ENCODE assay signal across 8 cellular contexts in the genomic region with DNA sequence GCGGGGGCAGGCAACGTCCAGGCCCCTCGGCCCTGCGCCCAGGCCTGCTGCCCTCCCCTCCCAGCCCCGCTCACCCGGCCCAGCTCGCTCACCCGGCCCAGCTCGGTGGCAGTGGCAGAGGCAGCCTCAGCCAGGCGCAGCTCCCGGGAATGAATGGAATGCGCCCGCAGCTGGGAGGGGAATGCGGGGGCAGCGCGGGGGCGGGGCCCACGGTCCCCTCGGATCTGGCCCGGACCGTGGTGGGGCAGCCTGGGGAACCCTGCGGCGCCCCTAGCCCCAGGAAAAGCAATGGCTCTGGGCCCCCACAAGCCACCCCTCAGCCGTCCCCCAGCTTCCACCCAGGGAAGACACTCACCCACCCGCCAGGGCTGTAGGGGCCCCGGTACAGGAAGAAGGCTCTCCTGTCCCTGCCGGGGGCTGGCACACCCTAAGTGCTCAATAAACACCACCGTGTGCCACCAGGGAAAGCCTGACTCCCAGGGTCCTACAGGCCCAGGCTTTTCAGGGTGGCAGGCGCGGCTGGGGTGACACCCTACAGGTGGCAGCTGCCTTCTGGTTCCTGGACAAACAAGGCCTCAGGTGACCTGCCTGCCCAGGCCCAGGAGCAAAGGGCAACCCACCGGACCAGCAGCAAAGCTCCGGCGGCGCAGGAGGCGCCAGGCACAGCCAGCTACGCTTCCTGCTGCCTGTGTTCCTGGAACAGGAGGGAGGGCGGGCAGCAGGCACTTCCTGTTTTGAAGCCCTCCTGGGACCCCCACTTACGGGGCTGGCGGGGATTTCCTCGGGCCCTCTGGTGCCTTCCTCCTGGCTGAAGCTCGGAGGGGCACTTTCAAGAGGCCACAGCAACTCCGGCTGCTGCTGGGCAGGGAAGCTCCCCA. TPM values are rescaled to one million over a fixed set of nuclear protein-coding genes. Genes with fewer than 3 reads are reported as not detected.
DNase-seq lines count a peak whose midpoint lies in the region; ATAC-seq and TF ChIP-seq lines count a peak whose summit lies in the region.

No MANE protein-coding gene starts in this region.

- H3K9me3 ChIP-seq in Peyer's patch: no peaks in the 10 kb centered on the region
- H3K9me3 ChIP-seq in mucosa of stomach (ENCODE audit: control insufficient read depth, low read length): no peaks in the 10 kb centered on the region

- no peak for ATAC-seq in GM19328 (IDR thresholded peaks at IDR 0.05; ENCODE audit: unreplicated experiment)
- ATAC-seq in GM19452 (IDR thresholded peaks at IDR 0.05; ENCODE audit: unreplicated experiment): no peak

- H3K4me3 ChIP-seq in Peyer's patch (peak overlapping the region; percentile 1 to 48 (median 34)), epithelial cell of esophagus (ENCODE audit: low read length) (peak overlapping the region; percentile 8), mucosa of stomach (ENCODE audit: low read length) (peak overlapping the region; percentile 1)

- DNase-seq in Caki2 (ENCODE audit: low read depth) (peak; percentile 77), Peyer's patch (peak in 2 of 3 donors; percentile 87 to 91), epithelial cell of esophagus (ENCODE audit: low read depth) (peak; percentile 69), NCI-H1417 treated with DMSO at 0.1 percent for 48 hours (lab: John Stamatoyannopoulos, UW) (no peak), activated T-cell treated with anti-CD3 and anti-CD28 coated beads for 4 hours (no peak)

- H3K9ac ChIP-seq in mucosa of stomach (ENCODE audit: low read length): peak overlapping the region; percentile 73

- peak overlapping the region; percentile 65 to 90 (median 85) for H3K27ac ChIP-seq in Peyer's patch

- H3K36me3 ChIP-seq in Peyer's patch: peaks cover 0 to 37% (median 0%) of the 10 kb centered on the region in 3 donors
- H3K36me3 ChIP-seq in mucosa of stomach (ENCODE audit: control insufficient read depth, insufficient read depth, low read length): peaks cover 23% of the 10 kb centered on the region

- TF ChIP-seq POLR2A in Peyer's patch (IDR thresholded peaks at IDR 0.05): peak; percentile 62 to 65

- H3K27me3 ChIP-seq in Peyer's patch: no peaks in the 10 kb centered on the region
- H3K27me3 ChIP-seq in mucosa of stomach (ENCODE audit: control insufficient read depth, insufficient read depth, low read length): no peaks in the 10 kb centered on the region

- H3K4me1 ChIP-seq in Peyer's patch (peaks cover 4 to 58% (median 30%) of the 10 kb centered on the region in 4 donors), mucosa of stomach (ENCODE audit: control insufficient read depth, insufficient read depth, low read length) (peaks cover 92% of the 10 kb centered on the region)

- in situ Hi-C loops in Caki2 (cut with HindIII; ENCODE audit: low pct_unique_long_range_greater_than_20kb, low sequenced_read_pairs): no loop called here

- peak in 3 of 6 experiments; percentile 36 to 51 (median 41) for TF ChIP-seq CTCF in Peyer's patch (IDR thresholded peaks at IDR 0.05)
- TF ChIP-seq CTCF in epithelial cell of esophagus (IDR thresholded peaks at IDR 0.05; ENCODE audit: insufficient read depth, low read depth, low read length, missing control alignments): no peak

RNA-seq across cellular contexts. Expression of a gene that starts 13.8 kb away (rescaled TPM):
- 300 and 353 TPM in 2 replicates for total RNA-seq in Caki2 (2014; rRNA removed; shearing (Covaris generic); ENCODE audit: low replicate concordance)
- 100 to 1,000 TPM; 182 to 597 (median 307) TPM for total RNA-seq in Peyer's patch

RNA-seq across cellular contexts. Expression of a gene that starts 23.5 kb away (rescaled TPM):
- 24.5 and 48.8 TPM in 2 replicates for total RNA-seq in Caki2 (2014; rRNA removed; shearing (Covaris generic); ENCODE audit: low replicate concordance)
- 10 to 100 TPM in 1 of 4 donors, 1 to 10 TPM in 2, not detected in 1; 2.0 to 14.0 (median 2.5) TPM for total RNA-seq in Peyer's patch

RNA-seq across cellular contexts. Expression of a gene that starts 32.2 kb away (rescaled TPM):
- total RNA-seq in Caki2 (2014; rRNA removed; shearing (Covaris generic); ENCODE audit: low replicate concordance): 142 and 149 TPM in 2 replicates
- 10 to 100 TPM in 1 of 4 donors, 1 to 10 TPM in 3; 1.2 to 37.1 (median 5.4) TPM for total RNA-seq in Peyer's patch

RNA-seq across cellular contexts. Expression of a gene that starts 33.1 kb away (rescaled TPM):
- 7.8 and 24.4 TPM in 2 replicates for total RNA-seq in Caki2 (2014; rRNA removed; shearing (Covaris generic); ENCODE audit: low replicate concordance)
- 10 to 100 TPM in 1 of 4 donors, 1 to 10 TPM in 3; 5.4 to 14.9 (median 6.3) TPM for total RNA-seq in Peyer's patch

RNA-seq across cellular contexts. Expression of a gene that starts 42.6 kb away (rescaled TPM):
- total RNA-seq in Caki2 (2014; rRNA removed; shearing (Covaris generic); ENCODE audit: low replicate concordance): 18.9 and 34.0 TPM in 2 replicates
- total RNA-seq in Peyer's patch: 100 to 1,000 TPM in 3 of 4 donors, 10 to 100 TPM in 1; 57.3 to 165 (median 119) TPM

Comparison
In these comparisons a context has a peak if more than half of its experiments do, and no peak if none do; other contexts are left out.
1. DNase-seq: peak in Caki2 (single experiment), Peyer's patch (2 of 3) and epithelial cell of esophagus (single experiment); none in NCI-H1417 treated with DMSO at 0.1 percent for 48 hours (single experiment) and activated T-cell treated with anti-CD3 and anti-CD28 coated beads for 4 hours (single experiment).
2. Peak in every context shown above with its lines, with median percentiles within 50 percentile points of each other: H3K4me3 ChIP-seq.